ENCODE assay signal across 31 cellular contexts in the genomic region with DNA sequence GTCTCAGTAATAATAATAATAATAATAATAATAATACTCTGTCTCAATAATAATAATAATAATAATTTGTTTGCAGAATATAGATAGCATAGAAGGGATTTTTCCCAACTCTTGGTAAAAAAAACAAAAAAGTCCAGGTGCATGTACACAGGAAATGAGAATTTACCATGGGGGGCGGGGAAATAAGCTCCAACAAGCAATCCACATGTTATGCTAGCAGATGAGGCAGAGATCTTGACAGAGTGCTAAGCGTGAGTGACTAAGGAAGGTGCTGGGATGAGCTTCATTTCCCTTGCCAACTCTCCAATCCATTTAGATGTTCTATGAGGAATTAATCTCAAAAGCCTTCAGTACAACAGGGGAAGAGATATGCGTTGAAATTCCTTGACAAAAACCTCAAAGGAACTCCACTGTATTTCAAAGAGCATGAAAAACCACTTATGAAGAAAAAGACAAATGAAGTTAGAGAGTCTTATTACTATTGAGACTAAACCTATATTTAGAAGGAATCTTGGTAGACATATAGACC.
"Had no signal": no experiment of that assay in that cellular context is flagged by ENCODE, and none has a peak within 500 bp of the region (broad histone marks: within the 10 kb centered on the region; RNA-seq: fewer than 3 reads in every experiment).

No MANE protein-coding gene starts in this region.

- H3K27me3 ChIP-seq: ascending aorta, foreskin keratinocyte, gastrocnemius medialis had no signal

- ATAC-seq: activated CD4-positive, alpha-beta T cell treated with anti-CD3 and anti-CD28 coated beads for 36 hours; activated CD8-positive, alpha-beta T cell treated with anti-CD3 and anti-CD28 coated beads, Interleukin-2, amount 10 ng/mL, durations not matched to agents 7 days and 5 days; activated naive CD4-positive, alpha-beta T cell treated with anti-CD3 and anti-CD28 coated beads, Interleukin-2, amount 50 U/mL, for 72 hours; activated T-cell treated with anti-CD3 and anti-CD28 coated beads, Interleukin-2, amount 50 U/mL, for 4 hours; activated T-helper 17 cell treated with anti-CD3 and anti-CD28 coated beads, Interleukin-2, amount 50 U/mL, for 72 hours; esophagus mucosa; foreskin keratinocyte; gastrocnemius medialis; heart left ventricle had no signal

- FAIRE-seq: bronchial epithelial cell had no signal

- DNase-seq: activated CD4-positive, alpha-beta memory T cell treated with anti-CD3 and anti-CD28 coated beads for 36 hours; activated CD4-positive, alpha-beta T cell treated with anti-CD3 and anti-CD28 coated beads for 36 hours; activated CD4-positive, alpha-beta T cell treated with anti-CD3 and anti-CD28 coated beads, Interleukin-2, amount 10 ng/mL, durations not matched to agents 24 days and 14 days; activated CD4-positive, CD25-positive, alpha-beta regulatory T cell; activated CD4-positive, CD25-positive, alpha-beta regulatory T cell treated with anti-CD3 and anti-CD28 coated beads, Interleukin-2, amount 50 U/mL, for 72 hours; activated CD8-positive, alpha-beta memory T cell treated with anti-CD3 and anti-CD28 coated beads, Interleukin-2, amount 50 U/mL, for 48 hours; activated CD8-positive, alpha-beta T cell treated with anti-CD3 and anti-CD28 coated beads, Interleukin-2, amount 10 ng/mL, durations not matched to agents 7 days and 5 days; activated effector memory CD4-positive, alpha-beta T cell treated with Interleukin-2 at 50 U/mL for 16 hours; activated gamma-delta T cell treated with Interleukin-2 at 50 U/mL for 16 hours; activated naive CD4-positive, alpha-beta T cell treated with anti-CD3 and anti-CD28 coated beads, Interleukin-2, amount 10 ng/mL, durations not matched to agents 7 days and 5 days; activated naive CD8-positive, alpha-beta T cell treated with anti-CD3 and anti-CD28 coated beads, Interleukin-2, amount 10 ng/mL, durations not matched to agents 7 days and 5 days; activated T-cell treated with anti-CD3 and anti-CD28 coated beads for 4 hours; activated T-cell treated with anti-CD3 and anti-CD28 coated beads, Interleukin-2, amount 50 U/mL, for 4 hours; dorsolateral prefrontal cortex; effector memory CD4-positive, alpha-beta T cell; endodermal cell; foreskin keratinocyte; gastrocnemius medialis; glutamatergic neuron; heart left ventricle; hypothalamus; T-helper 2 cell had no signal

- H3K4me1 Mint-ChIP-seq: activated T-helper 17 cell treated with anti-CD3 and anti-CD28 coated beads, Interleukin-2, amount 50 U/mL, for 72 hours; central memory CD8-positive, alpha-beta T cell had no signal

- H3K36me3 Mint-ChIP-seq: activated CD4-positive, alpha-beta memory T cell treated with anti-CD3 and anti-CD28 coated beads for 36 hours; activated naive CD4-positive, alpha-beta T cell treated with anti-CD3 and anti-CD28 coated beads, Interleukin-2, amount 10 ng/mL, durations not matched to agents 7 days and 5 days; activated naive CD4-positive, alpha-beta T cell treated with anti-CD3 and anti-CD28 coated beads, Interleukin-2, amount 50 U/mL, for 72 hours; activated naive CD8-positive, alpha-beta T cell treated with anti-CD3 and anti-CD28 coated beads, Interleukin-2, amount 10 ng/mL, durations not matched to agents 7 days and 5 days; brain had no signal

- H3K9me3 Mint-ChIP-seq: activated CD4-positive, alpha-beta memory T cell treated with anti-CD3 and anti-CD28 coated beads for 36 hours; activated CD4-positive, alpha-beta T cell treated with anti-CD3 and anti-CD28 coated beads, Interleukin-2, amount 10 ng/mL, durations not matched to agents 24 days and 14 days; activated naive CD4-positive, alpha-beta T cell treated with anti-CD3 and anti-CD28 coated beads, Interleukin-2, amount 10 ng/mL, durations not matched to agents 7 days and 5 days; activated naive CD4-positive, alpha-beta T cell treated with anti-CD3 and anti-CD28 coated beads, Interleukin-2, amount 50 U/mL, for 72 hours; activated naive CD8-positive, alpha-beta T cell treated with anti-CD3 and anti-CD28 coated beads, Interleukin-2, amount 10 ng/mL, durations not matched to agents 7 days and 5 days; activated T-cell treated with anti-CD3 and anti-CD28 coated beads, Interleukin-2, amount 50 U/mL, for 4 hours; activated T-helper 17 cell treated with anti-CD3 and anti-CD28 coated beads, Interleukin-2, amount 50 U/mL, for 72 hours; brain; central memory CD8-positive, alpha-beta T cell; dendritic cell treated with granulocyte-macrophage colony-stimulating factor and Interleukin-4, amounts not matched to agents 40 ng/mL and 50 ng/mL, for 4 days; endodermal cell had no signal

- H3K27ac Mint-ChIP-seq: activated CD4-positive, alpha-beta memory T cell treated with anti-CD3 and anti-CD28 coated beads for 36 hours; activated CD4-positive, alpha-beta T cell treated with anti-CD3 and anti-CD28 coated beads for 36 hours; activated CD4-positive, alpha-beta T cell treated with anti-CD3 and anti-CD28 coated beads, Interleukin-2, amount 10 ng/mL, durations not matched to agents 24 days and 14 days; activated CD8-positive, alpha-beta T cell treated with anti-CD3 and anti-CD28 coated beads, Interleukin-2, amount 10 ng/mL, durations not matched to agents 7 days and 5 days; activated naive CD4-positive, alpha-beta T cell treated with anti-CD3 and anti-CD28 coated beads, Interleukin-2, amount 10 ng/mL, durations not matched to agents 7 days and 5 days; activated naive CD4-positive, alpha-beta T cell treated with anti-CD3 and anti-CD28 coated beads, Interleukin-2, amount 50 U/mL, for 72 hours; activated naive CD8-positive, alpha-beta T cell treated with anti-CD3 and anti-CD28 coated beads, Interleukin-2, amount 10 ng/mL, durations not matched to agents 7 days and 5 days; activated T-helper 17 cell treated with anti-CD3 and anti-CD28 coated beads, Interleukin-2, amount 50 U/mL, for 72 hours; brain; dendritic cell treated with granulocyte-macrophage colony-stimulating factor and Interleukin-4, amounts not matched to agents 40 ng/mL and 50 ng/mL, for 4 days; endodermal cell had no signal

- H3K4me1 ChIP-seq: ascending aorta had no signal

- H3K27ac ChIP-seq: ascending aorta, coronary artery, dorsolateral prefrontal cortex, foreskin keratinocyte, gastrocnemius medialis, heart left ventricle had no signal

- H3K4me3 Mint-ChIP-seq: activated CD4-positive, alpha-beta memory T cell treated with anti-CD3 and anti-CD28 coated beads for 36 hours; activated CD4-positive, alpha-beta T cell treated with anti-CD3 and anti-CD28 coated beads for 36 hours; activated CD4-positive, alpha-beta T cell treated with anti-CD3 and anti-CD28 coated beads, Interleukin-2, amount 10 ng/mL, durations not matched to agents 24 days and 14 days; activated CD8-positive, alpha-beta T cell treated with anti-CD3 and anti-CD28 coated beads, Interleukin-2, amount 10 ng/mL, durations not matched to agents 7 days and 5 days; activated naive CD4-positive, alpha-beta T cell treated with anti-CD3 and anti-CD28 coated beads, Interleukin-2, amount 10 ng/mL, durations not matched to agents 7 days and 5 days; activated naive CD8-positive, alpha-beta T cell treated with anti-CD3 and anti-CD28 coated beads, Interleukin-2, amount 10 ng/mL, durations not matched to agents 7 days and 5 days; activated T-cell treated with anti-CD3 and anti-CD28 coated beads, Interleukin-2, amount 50 U/mL, for 4 hours; activated T-helper 17 cell treated with anti-CD3 and anti-CD28 coated beads, Interleukin-2, amount 50 U/mL, for 72 hours; brain; central memory CD8-positive, alpha-beta T cell; dendritic cell treated with granulocyte-macrophage colony-stimulating factor and Interleukin-4, amounts not matched to agents 40 ng/mL and 50 ng/mL, for 4 days; endodermal cell had no signal

- H3K4me3 ChIP-seq: ascending aorta, coronary artery, dorsolateral prefrontal cortex, gastrocnemius medialis, heart left ventricle had no signal

- H3K9me3 ChIP-seq: ascending aorta, gastrocnemius medialis, heart left ventricle had no signal

- H3K36me3 ChIP-seq: ascending aorta had no signal
